Comparison of ENCODE assay signal across 1 cellular context in genomic region chr2:189050110-189050712, GRCh38.
TF ChIP-seq lines count a peak whose summit lies in the region.

No MANE protein-coding gene starts in this region.

TF ChIP-seq in HepG2, 621 proteins besides CTCF, POLR2A, EP300 and RAD21 (continued from another document and continues in another):
- TF ChIP-seq NONO (IDR thresholded peaks at IDR 0.05) (no peak), NONO (CRISPR knock-in tag; conservative IDR thresholded peaks at IDR 0.05) (0 out of 2 replicates have a peak, but pooled peaks have one; percentile 58), ZBTB38 (CRISPR knock-in tag; IDR thresholded peaks at IDR 0.05) (peak; percentile 39; the same call in 1 of the 2 replicates), KDM6A (CRISPR knock-in tag; IDR thresholded peaks at IDR 0.05; ENCODE audit: low read depth) (peak; percentile 88), CCAR2 (optimal IDR thresholded peaks at IDR 0.05; ENCODE audit: low read depth, low read length) (no peak), NR2F2 (IDR thresholded peaks at IDR 0.05; ENCODE audit: borderline replicate concordance, low read depth) (peak; percentile 100), SSRP1 (CRISPR knock-in tag; IDR thresholded peaks at IDR 0.05) (no peak), CBFB (CRISPR knock-in tag; IDR thresholded peaks at IDR 0.05) (peak; percentile 16; the same call in 1 of the 2 replicates), ZNF83 (CRISPR knock-in tag; IDR thresholded peaks at IDR 0.05; ENCODE audit: borderline replicate concordance) (no peak), SMAD3 (CRISPR knock-in tag; IDR thresholded peaks at IDR 0.05) (peak; percentile 81; the same call in 1 of the 2 replicates), ZNF451 (CRISPR knock-in tag; IDR thresholded peaks at IDR 0.05) (no peak), ZNF550 (CRISPR knock-in tag; IDR thresholded peaks at IDR 0.05; ENCODE audit: borderline replicate concordance) (no peak), ATF2 (CRISPR knock-in tag; IDR thresholded peaks at IDR 0.05) (peak; percentile 24; the same call in 1 of the 2 replicates), KDM2A (CRISPR knock-in tag; IDR thresholded peaks at IDR 0.05; ENCODE audit: borderline replicate concordance, low read depth) (peak; percentile 67; the same call in 1 of the 2 replicates), NBN (conservative IDR thresholded peaks at IDR 0.05) (no peak), HOXD1 (CRISPR knock-in tag; IDR thresholded peaks at IDR 0.05) (peak; percentile 82; the same call in 1 of the 2 replicates), TOE1 (CRISPR knock-in tag; IDR thresholded peaks at IDR 0.05) (no peak), RBM39 (IDR thresholded peaks at IDR 0.05; ENCODE audit: low read depth, low read length, poor library complexity, severe bottlenecking) (no peak), BORCS8-MEF2B (CRISPR knock-in tag; IDR thresholded peaks at IDR 0.05) (no peak), SETDB1 (CRISPR knock-in tag; IDR thresholded peaks at IDR 0.05; ENCODE audit: borderline replicate concordance) (no peak), SMAD1 (CRISPR knock-in tag; IDR thresholded peaks at IDR 0.05; ENCODE audit: borderline replicate concordance, low read depth) (no peak), SPEN (CRISPR knock-in tag; IDR thresholded peaks at IDR 0.05; ENCODE audit: low read depth) (no peak), MTA3 (CRISPR knock-in tag; IDR thresholded peaks at IDR 0.05) (no peak), ZNF12 (CRISPR knock-in tag; IDR thresholded peaks at IDR 0.05) (no peak; the same call in 1 of the 2 replicates), JUN (CRISPR knock-in tag; IDR thresholded peaks at IDR 0.05) (no peak), ZNF414 (CRISPR knock-in tag; IDR thresholded peaks at IDR 0.05) (0 out of 2 replicates have a peak, but pooled peaks have one; percentile 30), NR3C1 (CRISPR knock-in tag; IDR thresholded peaks at IDR 0.05) (no peak), E2F2 (CRISPR knock-in tag; IDR thresholded peaks at IDR 0.05; ENCODE audit: borderline replicate concordance) (no peak), AHDC1 (CRISPR knock-in tag; IDR thresholded peaks at IDR 0.05; ENCODE audit: borderline replicate concordance) (peak; percentile 96; the same call in 1 of the 2 replicates), ATF7-NPFF (CRISPR knock-in tag; IDR thresholded peaks at IDR 0.05; ENCODE audit: low read depth) (no peak), NCOA2 (CRISPR knock-in tag; IDR thresholded peaks at IDR 0.05) (peak; percentile 99), TBP (CRISPR knock-in tag; IDR thresholded peaks at IDR 0.05) (no peak), ELK4 (CRISPR knock-in tag; IDR thresholded peaks at IDR 0.05; ENCODE audit: borderline replicate concordance) (no peak), IKZF5 (CRISPR knock-in tag; IDR thresholded peaks at IDR 0.05) (peak; percentile 68), ZNF543 (CRISPR knock-in tag; IDR thresholded peaks at IDR 0.05) (no peak), SRY (CRISPR knock-in tag; IDR thresholded peaks at IDR 0.05) (no peak), TARDBP (CRISPR knock-in tag; IDR thresholded peaks at IDR 0.05) (peak; percentile 56; the same call in 1 of the 2 replicates), MAZ (IDR thresholded peaks at IDR 0.05; ENCODE audit: borderline replicate concordance, low read depth, low read length) (no peak), MAZ (CRISPR knock-in tag; IDR thresholded peaks at IDR 0.05; ENCODE audit: low read depth) (no peak), KLF11 (CRISPR knock-in tag; IDR thresholded peaks at IDR 0.05) (no peak; the same call in 1 of the 2 replicates), HNF1A (IDR thresholded peaks at IDR 0.05; ENCODE audit: low read depth) (peak; percentile 83), HNF1A (CRISPR knock-in tag; IDR thresholded peaks at IDR 0.05; ENCODE audit: borderline replicate concordance) (peak; percentile 79; the same call in 1 of the 2 replicates), ZNF614 (CRISPR knock-in tag; IDR thresholded peaks at IDR 0.05; ENCODE audit: borderline replicate concordance) (peak; percentile 45; the same call in 1 of the 2 replicates), PCBP1 (IDR thresholded peaks at IDR 0.05; ENCODE audit: borderline replicate concordance, low read depth, low read length) (no peak), ZMYM4 (CRISPR knock-in tag; IDR thresholded peaks at IDR 0.05) (peak; percentile 65), AGO2 (optimal IDR thresholded peaks at IDR 0.05; ENCODE audit: low read depth, low read length) (no peak), ZNF101 (CRISPR knock-in tag; IDR thresholded peaks at IDR 0.05; ENCODE audit: borderline replicate concordance, low read depth) (no peak), CREBL2 (CRISPR knock-in tag; IDR thresholded peaks at IDR 0.05; ENCODE audit: borderline replicate concordance) (no peak), KLF9 (CRISPR knock-in tag; IDR thresholded peaks at IDR 0.05; ENCODE audit: low read depth) (no peak), FOXP1 (IDR thresholded peaks at IDR 0.05) (peak; percentile 34; the same call in 1 of the 2 replicates), FOXP1 (CRISPR knock-in tag; IDR thresholded peaks at IDR 0.05) (peak; percentile 82), YEATS2 (CRISPR knock-in tag; IDR thresholded peaks at IDR 0.05; ENCODE audit: borderline replicate concordance) (no peak), MXI1 (IDR thresholded peaks at IDR 0.05; ENCODE audit: borderline replicate concordance, low read depth, low read length) (no peak), MAF1 (CRISPR knock-in tag; IDR thresholded peaks at IDR 0.05; ENCODE audit: borderline replicate concordance) (no peak), ZC3H13 (CRISPR knock-in tag; IDR thresholded peaks at IDR 0.05) (no peak), PREB (CRISPR knock-in tag; IDR thresholded peaks at IDR 0.05) (no peak), CAMTA2 (CRISPR knock-in tag; IDR thresholded peaks at IDR 0.05; ENCODE audit: borderline replicate concordance) (no peak)
